ENCODE assay signal across 1 cellular context in genomic region chr5:15643731-15644130, GRCh38.
TF ChIP-seq lines count a peak whose summit lies in the region.

No MANE protein-coding gene starts in this region.

TF ChIP-seq in WTC11, 78 proteins besides CTCF, POLR2A, EP300 and RAD21 (continued from another document):
- TF ChIP-seq ZNF512 (CRISPR knock-in tag; IDR thresholded peaks at IDR 0.05; ENCODE audit: borderline replicate concordance), result no peak
TF ChIP-seq in WTC11: peak in this region for 0.
